Comparison of ENCODE assay signal across 1 cellular context in genomic region chr2:26757873-26758789, GRCh38.
A peak's percentile ranks its signal among the peaks of the same experiment; 100 is the strongest.
TF ChIP-seq lines count a peak whose summit lies in the region.

No MANE protein-coding gene starts in this region.

TF ChIP-seq in HepG2, 621 proteins besides CTCF, POLR2A, EP300 and RAD21 (continued from another document and continues in another):
- no peak for TF ChIP-seq ZNF646 (CRISPR knock-in tag; IDR thresholded peaks at IDR 0.05)
- TF ChIP-seq ZSCAN9 (CRISPR knock-in tag; IDR thresholded peaks at IDR 0.05; ENCODE audit: borderline replicate concordance) = peak; percentile 70; the same call in 1 of the 2 replicates
- no peak for TF ChIP-seq ZNF160 (CRISPR knock-in tag; IDR thresholded peaks at IDR 0.05)
- TF ChIP-seq, protein P1, sequence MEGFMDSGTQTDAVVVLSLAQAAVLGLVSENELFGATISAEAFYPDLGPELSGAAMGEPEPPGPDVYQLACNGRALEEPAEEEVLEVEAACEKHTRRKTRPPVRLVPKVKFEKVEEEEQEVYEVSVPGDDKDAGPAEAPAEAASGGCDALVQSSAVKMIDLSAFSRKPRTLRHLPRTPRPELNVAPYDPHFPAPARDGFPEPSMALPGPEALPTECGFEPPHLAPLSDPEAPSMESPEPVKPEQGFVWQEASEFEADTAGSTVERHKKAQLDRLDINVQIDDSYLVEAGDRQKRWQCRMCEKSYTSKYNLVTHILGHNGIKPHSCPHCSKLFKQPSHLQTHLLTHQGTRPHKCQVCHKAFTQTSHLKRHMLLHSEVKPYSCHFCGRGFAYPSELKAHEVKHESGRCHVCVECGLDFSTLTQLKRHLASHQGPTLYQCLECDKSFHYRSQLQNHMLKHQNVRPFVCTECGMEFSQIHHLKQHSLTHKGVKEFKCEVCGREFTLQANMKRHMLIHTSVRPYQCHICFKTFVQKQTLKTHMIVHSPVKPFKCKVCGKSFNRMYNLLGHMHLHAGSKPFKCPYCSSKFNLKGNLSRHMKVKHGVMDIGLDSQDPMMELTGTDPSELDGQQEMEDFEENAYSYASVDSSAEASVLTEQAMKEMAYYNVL (CRISPR knock-in tag; IDR thresholded peaks at IDR 0.05; ENCODE audit: borderline replicate concordance) = no peak
- TF ChIP-seq ZBTB42 (CRISPR knock-in tag; IDR thresholded peaks at IDR 0.05) = no peak
- no peak for TF ChIP-seq POGZ (CRISPR knock-in tag; IDR thresholded peaks at IDR 0.05)
- no peak for TF ChIP-seq MTF2 (CRISPR knock-in tag; IDR thresholded peaks at IDR 0.05; ENCODE audit: borderline replicate concordance)
- TF ChIP-seq RFX3 (CRISPR knock-in tag; IDR thresholded peaks at IDR 0.05) = 0 out of 2 replicates have a peak, but pooled peaks have one; percentile 15
- TF ChIP-seq FUBP1 (CRISPR knock-in tag; IDR thresholded peaks at IDR 0.05; ENCODE audit: borderline replicate concordance) = no peak
- TF ChIP-seq GTF3A (CRISPR knock-in tag; conservative IDR thresholded peaks at IDR 0.05) = no peak
- TF ChIP-seq HMG20A (CRISPR knock-in tag; IDR thresholded peaks at IDR 0.05; ENCODE audit: borderline replicate concordance) = peak; percentile 63; the same call in 1 of the 2 replicates
- TF ChIP-seq SRSF1 (optimal IDR thresholded peaks at IDR 0.05; ENCODE audit: low read depth, low read length) = no peak
- TF ChIP-seq HDAC1 (CRISPR knock-in tag; IDR thresholded peaks at IDR 0.05) = peak; percentile 57
- no peak for TF ChIP-seq ZNF501 (CRISPR knock-in tag; IDR thresholded peaks at IDR 0.05)
- no peak for TF ChIP-seq SATB2 (CRISPR knock-in tag; IDR thresholded peaks at IDR 0.05)
- TF ChIP-seq, protein P2, sequence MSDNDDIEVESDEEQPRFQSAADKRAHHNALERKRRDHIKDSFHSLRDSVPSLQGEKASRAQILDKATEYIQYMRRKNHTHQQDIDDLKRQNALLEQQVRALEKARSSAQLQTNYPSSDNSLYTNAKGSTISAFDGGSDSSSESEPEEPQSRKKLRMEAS (IDR thresholded peaks at IDR 0.05) = no peak
- TF ChIP-seq NFE2L1 (CRISPR knock-in tag; IDR thresholded peaks at IDR 0.05; ENCODE audit: borderline replicate concordance) = no peak
- no peak for TF ChIP-seq BORCS8-MEF2B (CRISPR knock-in tag; IDR thresholded peaks at IDR 0.05)
- TF ChIP-seq KLF11 (CRISPR knock-in tag; IDR thresholded peaks at IDR 0.05) = 0 out of 2 replicates have a peak, but pooled peaks have one; percentile 25
- TF ChIP-seq, protein P3, sequence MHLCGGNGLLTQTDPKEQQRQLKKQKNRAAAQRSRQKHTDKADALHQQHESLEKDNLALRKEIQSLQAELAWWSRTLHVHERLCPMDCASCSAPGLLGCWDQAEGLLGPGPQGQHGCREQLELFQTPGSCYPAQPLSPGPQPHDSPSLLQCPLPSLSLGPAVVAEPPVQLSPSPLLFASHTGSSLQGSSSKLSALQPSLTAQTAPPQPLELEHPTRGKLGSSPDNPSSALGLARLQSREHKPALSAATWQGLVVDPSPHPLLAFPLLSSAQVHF (CRISPR knock-in tag; IDR thresholded peaks at IDR 0.05) = no peak
- TF ChIP-seq ISX (CRISPR knock-in tag; conservative IDR thresholded peaks at IDR 0.05) = no peak
- peak; percentile 46; the same call in 1 of the 2 replicates for TF ChIP-seq ZNF878 (CRISPR knock-in tag; IDR thresholded peaks at IDR 0.05)
- TF ChIP-seq ZNF460 (CRISPR knock-in tag; IDR thresholded peaks at IDR 0.05; ENCODE audit: borderline replicate concordance) = no peak
- no peak for TF ChIP-seq NBN (conservative IDR thresholded peaks at IDR 0.05)
- peak; percentile 58; the same call in 1 of the 2 replicates for TF ChIP-seq NR2F6 (IDR thresholded peaks at IDR 0.05)
- TF ChIP-seq NR2F6 (CRISPR knock-in tag; IDR thresholded peaks at IDR 0.05) = peak; percentile 72
- TF ChIP-seq, protein P4, sequence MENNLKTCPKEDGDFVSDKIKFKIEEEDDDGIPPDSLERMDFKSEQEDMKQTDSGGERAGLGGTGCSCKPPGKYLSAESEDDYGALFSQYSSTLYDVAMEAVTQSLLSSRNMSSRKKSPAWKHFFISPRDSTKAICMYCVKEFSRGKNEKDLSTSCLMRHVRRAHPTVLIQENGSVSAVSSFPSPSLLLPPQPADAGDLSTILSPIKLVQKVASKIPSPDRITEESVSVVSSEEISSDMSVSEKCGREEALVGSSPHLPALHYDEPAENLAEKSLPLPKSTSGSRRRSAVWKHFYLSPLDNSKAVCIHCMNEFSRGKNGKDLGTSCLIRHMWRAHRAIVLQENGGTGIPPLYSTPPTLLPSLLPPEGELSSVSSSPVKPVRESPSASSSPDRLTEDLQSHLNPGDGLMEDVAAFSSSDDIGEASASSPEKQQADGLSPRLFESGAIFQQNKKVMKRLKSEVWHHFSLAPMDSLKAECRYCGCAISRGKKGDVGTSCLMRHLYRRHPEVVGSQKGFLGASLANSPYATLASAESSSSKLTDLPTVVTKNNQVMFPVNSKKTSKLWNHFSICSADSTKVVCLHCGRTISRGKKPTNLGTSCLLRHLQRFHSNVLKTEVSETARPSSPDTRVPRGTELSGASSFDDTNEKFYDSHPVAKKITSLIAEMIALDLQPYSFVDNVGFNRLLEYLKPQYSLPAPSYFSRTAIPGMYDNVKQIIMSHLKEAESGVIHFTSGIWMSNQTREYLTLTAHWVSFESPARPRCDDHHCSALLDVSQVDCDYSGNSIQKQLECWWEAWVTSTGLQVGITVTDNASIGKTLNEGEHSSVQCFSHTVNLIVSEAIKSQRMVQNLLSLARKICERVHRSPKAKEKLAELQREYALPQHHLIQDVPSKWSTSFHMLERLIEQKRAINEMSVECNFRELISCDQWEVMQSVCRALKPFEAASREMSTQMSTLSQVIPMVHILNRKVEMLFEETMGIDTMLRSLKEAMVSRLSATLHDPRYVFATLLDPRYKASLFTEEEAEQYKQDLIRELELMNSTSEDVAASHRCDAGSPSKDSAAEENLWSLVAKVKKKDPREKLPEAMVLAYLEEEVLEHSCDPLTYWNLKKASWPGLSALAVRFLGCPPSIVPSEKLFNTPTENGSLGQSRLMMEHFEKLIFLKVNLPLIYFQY (CRISPR knock-in tag; IDR thresholded peaks at IDR 0.05; ENCODE audit: borderline replicate concordance) = no peak; the same call in 1 of the 2 replicates
- TF ChIP-seq CBFB (CRISPR knock-in tag; IDR thresholded peaks at IDR 0.05) = no peak
- TF ChIP-seq DNMT3B (CRISPR knock-in tag; conservative IDR thresholded peaks at IDR 0.05) = peak; percentile 1; the same call in 1 of the 2 replicates
- TF ChIP-seq RXRA (CRISPR knock-in tag; IDR thresholded peaks at IDR 0.05) = peak; percentile 24; the same call in 1 of the 2 replicates
- peak; percentile 33 for TF ChIP-seq ZNF687 (CRISPR knock-in tag; IDR thresholded peaks at IDR 0.05)
- TF ChIP-seq REXO4 (CRISPR knock-in tag; IDR thresholded peaks at IDR 0.05; ENCODE audit: borderline replicate concordance) = no peak
- no peak for TF ChIP-seq SMC3 (IDR thresholded peaks at IDR 0.05; ENCODE audit: low read length)
- no peak for TF ChIP-seq ISL2 (CRISPR knock-in tag; IDR thresholded peaks at IDR 0.05)
- no peak for TF ChIP-seq RFXAP (CRISPR knock-in tag; IDR thresholded peaks at IDR 0.05; ENCODE audit: borderline replicate concordance)
- TF ChIP-seq ZNF17 (CRISPR knock-in tag; IDR thresholded peaks at IDR 0.05) = no peak
- TF ChIP-seq ZFP37 (CRISPR knock-in tag; IDR thresholded peaks at IDR 0.05; ENCODE audit: borderline replicate concordance) = no peak
- TF ChIP-seq NR0B2 (CRISPR knock-in tag; IDR thresholded peaks at IDR 0.05) = no peak
- TF ChIP-seq ZNF331 (CRISPR knock-in tag; IDR thresholded peaks at IDR 0.05) = peak; percentile 61; the same call in 1 of the 2 replicates
- TF ChIP-seq RXRB (CRISPR knock-in tag; IDR thresholded peaks at IDR 0.05; ENCODE audit: borderline replicate concordance) = peak; percentile 87; the same call in 1 of the 2 replicates
- TF ChIP-seq ZNF780A (CRISPR knock-in tag; IDR thresholded peaks at IDR 0.05) = no peak
- TF ChIP-seq TAF1 (CRISPR knock-in tag; IDR thresholded peaks at IDR 0.05) = peak; percentile 30; the same call in 1 of the 2 replicates
- no peak for TF ChIP-seq ESRRA (CRISPR knock-in tag; IDR thresholded peaks at IDR 0.05; ENCODE audit: low read depth)
- no peak for TF ChIP-seq ZNF883 (CRISPR knock-in tag; IDR thresholded peaks at IDR 0.05; ENCODE audit: not compliant biosample characterization)
- no peak for TF ChIP-seq CBX2 (IDR thresholded peaks at IDR 0.05; ENCODE audit: low read depth, low read length)
- TF ChIP-seq CBX2 (CRISPR knock-in tag; IDR thresholded peaks at IDR 0.05; ENCODE audit: low read depth) = no peak
- no peak for TF ChIP-seq RBAK (CRISPR knock-in tag; IDR thresholded peaks at IDR 0.05)
- TF ChIP-seq TGIF2 (CRISPR knock-in tag; IDR thresholded peaks at IDR 0.05) = peak; percentile 71
- TF ChIP-seq ZMYM2 (CRISPR knock-in tag; IDR thresholded peaks at IDR 0.05) = no peak
- no peak for TF ChIP-seq DMAP1 (CRISPR knock-in tag; IDR thresholded peaks at IDR 0.05)
